Comparison of ENCODE assay signal across 11 cellular contexts in the genomic region with DNA sequence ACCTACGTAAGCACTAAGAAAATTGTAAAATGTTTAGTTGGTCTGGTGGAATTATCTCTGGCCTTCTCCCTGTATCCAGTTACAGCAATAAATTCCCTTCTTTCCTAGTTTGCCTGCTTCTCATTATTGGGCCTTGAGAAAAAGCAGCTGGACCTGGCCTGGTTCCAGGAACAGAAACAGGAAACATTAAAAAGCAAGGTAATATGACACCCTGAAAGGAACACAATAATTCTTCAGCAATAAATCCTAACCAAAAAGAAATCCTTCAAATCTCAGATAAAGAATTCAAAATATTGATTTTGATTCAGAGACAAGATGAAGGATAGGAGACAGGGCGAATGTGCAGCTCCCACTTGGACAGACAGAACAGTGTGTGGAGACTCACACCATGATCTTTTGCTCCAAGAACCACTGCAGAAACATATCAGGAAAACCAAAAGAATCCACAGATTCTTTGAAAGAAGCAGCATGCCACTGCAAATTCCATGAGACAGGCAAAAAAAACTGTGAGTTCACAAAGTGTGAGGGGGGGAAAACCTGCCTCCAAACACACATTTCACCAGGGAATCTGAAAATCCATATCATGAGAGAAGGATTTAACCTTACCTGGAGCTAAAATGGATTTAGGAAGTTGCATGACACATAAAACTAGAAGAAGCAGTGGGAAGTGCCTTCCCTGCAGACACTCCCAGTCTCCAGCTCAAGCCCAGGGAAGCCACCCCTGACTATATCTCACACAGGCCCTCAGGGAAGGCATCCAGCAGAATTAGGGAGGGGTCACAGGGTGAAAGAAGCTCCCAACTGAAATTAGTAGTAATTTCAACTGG. TPM values are rescaled to one million over a fixed set of nuclear protein-coding genes. Genes with fewer than 3 reads are reported as not detected.
DNase-seq lines count a peak whose midpoint lies in the region; ATAC-seq and TF ChIP-seq lines count a peak whose summit lies in the region.
"Had no signal": no experiment of that assay in that cellular context is flagged by ENCODE, and none has a peak within 500 bp of the region (broad histone marks: within the 10 kb centered on the region; RNA-seq: fewer than 3 reads in every experiment).

No MANE protein-coding gene starts in this region.

- no peak overlapping the region for H2BK15ac ChIP-seq in H9 (ENCODE audit: low read depth, low read length)

- no peak overlapping the region for H3K23ac ChIP-seq in H9 (ENCODE audit: insufficient read length, low read depth, low read length)

- no peaks in the 10 kb centered on the region for H3K79me1 ChIP-seq in H9 (ENCODE audit: insufficient read depth, low read depth, low read length, poor library complexity, severe bottlenecking)

- no peak overlapping the region for H3K14ac ChIP-seq in H9 (ENCODE audit: insufficient read depth, low read length)

- no peak overlapping the region for H2BK5ac ChIP-seq in H9 (ENCODE audit: insufficient read length, low read length)

- H3K27ac ChIP-seq in lower lobe of right lung (no peak overlapping the region), H9 (ENCODE audit: insufficient read length, low read depth, low read length) (no peak overlapping the region), vagina (no peak overlapping the region)

- H3K27me3 ChIP-seq in lower lobe of right lung (ENCODE audit: low read depth) (no peaks in the 10 kb centered on the region), H9 (ENCODE audit: insufficient read depth, low read length) (no peaks in the 10 kb centered on the region), vagina (no peaks in the 10 kb centered on the region)

- no peak overlapping the region for H3K56ac ChIP-seq in H9 (ENCODE audit: insufficient read length, low read depth, low read length)

- H3K4me3 ChIP-seq in lower lobe of right lung = no peak overlapping the region
- no peak overlapping the region for H3K4me3 ChIP-seq in vagina

- H3K79me2 ChIP-seq in H9 (ENCODE audit: insufficient read depth, low read length) = no peaks in the 10 kb centered on the region

- intact Hi-C loops in Calu3 (cut with micrococcal nuclease; ENCODE audit: unreplicated experiment) (no loop called here), lower lobe of right lung (cut with DNase I) (no loop called here), vagina (cut with DNase I) (no loop called here)

- H3K4me1 Mint-ChIP-seq in Calu3 (ENCODE audit: low read depth, unreplicated experiment) = peaks cover 24% of the 10 kb centered on the region
- H3K4me1 Mint-ChIP-seq in mesothelial cell of epicardium = peaks cover 44% of the 10 kb centered on the region
- peaks cover 6% of the 10 kb centered on the region for H3K4me1 Mint-ChIP-seq in T-helper 17 cell
- H3K4me1 Mint-ChIP-seq in H9 = no peaks in the 10 kb centered on the region

- no peak overlapping the region for H3K4me2 ChIP-seq in H9 (ENCODE audit: insufficient read depth, insufficient read length, low read length)

- TF ChIP-seq POLR2A in vagina (IDR thresholded peaks at IDR 0.05) = no peak

- H4K91ac ChIP-seq in H9 (ENCODE audit: insufficient read length, low read depth, low read length) = no peak overlapping the region

- no peak overlapping the region for H3K18ac ChIP-seq in H9 (ENCODE audit: insufficient read length, low read depth, low read length)

- H4K8ac ChIP-seq in H9 (replicated peaks; ENCODE audit: insufficient read length, low read depth, low read length) = no peak overlapping the region

- H2BK120ac ChIP-seq in H9 (ENCODE audit: low read depth, low read length, poor library complexity, severe bottlenecking) = no peak overlapping the region

- no TSS peak for BruUV-seq in Calu3 (replicated peaks; lab: Mats Ljungman, UMichigan)

- no peak overlapping the region for H4K5ac ChIP-seq in H9 (ENCODE audit: insufficient read length, low read depth, low read length)

- H2AFZ ChIP-seq in H9 (ENCODE audit: low read length) = no peak overlapping the region

- peak; percentile 53 for DNase-seq in Calu3
- peak; percentile 37 to 82 (median 73) for DNase-seq in NCI-H1417 (lab: John Stamatoyannopoulos, UW)
- peak; percentile 77 for DNase-seq in amniotic epithelial cell (ENCODE audit: low read depth)
- DNase-seq in mesothelial cell of epicardium (ENCODE audit: low spot score in 2 of 2, unreplicated experiment in 2 of 2) = peak; percentile 48 to 71
- DNase-seq in T-helper 17 cell = no peak
- DNase-seq in lower lobe of right lung = no peak
- DNase-seq in H9 = no peak
- DNase-seq in vagina (ENCODE audit: extremely low spot score in 2 of 2) = no peak
- DNase-seq: activated effector memory CD4-positive, alpha-beta T cell treated with Interleukin-2 at 50 U/mL for 16 hours; hypothalamus; SW 1271 had no signal

- H3K4me3 Mint-ChIP-seq in Calu3 (ENCODE audit: low read depth, unreplicated experiment) (no peak overlapping the region), mesothelial cell of epicardium (peak overlapping the region; percentile 8), T-helper 17 cell (no peak overlapping the region), H9 (no peak overlapping the region)

- H3K36me3 ChIP-seq in lower lobe of right lung (no peaks in the 10 kb centered on the region), vagina (no peaks in the 10 kb centered on the region)

- CTCF ChIA-PET in Calu3 (lab: Charles Lee) = interaction anchor here (0.6 to 1.5 kb wide), 5 partner anchors 21 to 1401 kb away, joined by 3 to 9 read pairs (median 4); no protein-coding TSS in a partner anchor

- H3K4me1 ChIP-seq in lower lobe of right lung (peaks cover 8% of the 10 kb centered on the region), H9 (ENCODE audit: insufficient read depth, low read length) (no peaks in the 10 kb centered on the region), vagina (no peaks in the 10 kb centered on the region)

- no peak overlapping the region for H2BK20ac ChIP-seq in H9 (ENCODE audit: low read depth, low read length, poor library complexity, severe bottlenecking)

- H3K36me3 Mint-ChIP-seq in Calu3 (ENCODE audit: insufficient read depth, unreplicated experiment) = no peaks in the 10 kb centered on the region
- peaks cover 2% of the 10 kb centered on the region for H3K36me3 Mint-ChIP-seq in mesothelial cell of epicardium
- H3K36me3 Mint-ChIP-seq in T-helper 17 cell (ENCODE audit: low read depth) = peaks cover 2% of the 10 kb centered on the region
- H3K36me3 Mint-ChIP-seq in H9 (ENCODE audit: insufficient read depth in 1 of 3, low read depth in 3 of 3) = no peaks in the 10 kb centered on the region

- WGBS in H9 (ENCODE audit: extremely low coverage, insufficient read length, low lambda C conversion rate) = no CpG with 5 or more reads among the region's 2 CpGs

- H2BK12ac ChIP-seq in H9 (ENCODE audit: insufficient read length, low read depth, low read length) = no peak overlapping the region

- peak overlapping the region; percentile 16 for H3K27ac Mint-ChIP-seq in Calu3 (ENCODE audit: unreplicated experiment)
- peak overlapping the region; percentile 92 for H3K27ac Mint-ChIP-seq in mesothelial cell of epicardium
- H3K27ac Mint-ChIP-seq in T-helper 17 cell = no peak overlapping the region
- peak overlapping the region in 1 of 3 experiments; percentile 34; a peak in 1 of 7 replicates for H3K27ac Mint-ChIP-seq in H9

- no peak overlapping the region for H3K9ac ChIP-seq in H9 (ENCODE audit: extremely low read depth, insufficient read length, low read length)

- H3K9me3 ChIP-seq in T-helper 17 cell (ENCODE audit: control insufficient read depth, low read length, poor library complexity, severe bottlenecking) (peaks cover 5% of the 10 kb centered on the region), lower lobe of right lung (peaks cover 13% of the 10 kb centered on the region), H9 (ENCODE audit: control insufficient read depth, low read depth, low read length) (no peaks in the 10 kb centered on the region), vagina (no peaks in the 10 kb centered on the region)

- H3K9me3 Mint-ChIP-seq in Calu3 (ENCODE audit: low read depth, unreplicated experiment) (peaks cover 3% of the 10 kb centered on the region), mesothelial cell of epicardium (peaks cover 22% of the 10 kb centered on the region), H9 (peaks cover 11 to 15% of the 10 kb centered on the region in 2 experiments)

- H3T11ph ChIP-seq in H9 (ENCODE audit: low read length) = no peak overlapping the region

- ATAC-seq in T-helper 17 cell = no peak
- no peak for ATAC-seq in lower lobe of right lung

- H3K23me2 ChIP-seq in H9 (ENCODE audit: insufficient read length, low read depth, low read length, poor library complexity, severe bottlenecking) = no peaks in the 10 kb centered on the region

- no peaks in the 10 kb centered on the region for H4K20me1 ChIP-seq in H9 (ENCODE audit: control insufficient read depth, insufficient read depth, insufficient read length)

- TF ChIP-seq CTCF in Calu3 (IDR thresholded peaks at IDR 0.05; ENCODE audit: unreplicated experiment) (no peak), mesothelial cell of epicardium (IDR thresholded peaks at IDR 0.05; ENCODE audit: unreplicated experiment) (no peak), lower lobe of right lung (IDR thresholded peaks at IDR 0.05) (no peak), H9 (conservative IDR thresholded peaks at IDR 0.05) (no peak), vagina (IDR thresholded peaks at IDR 0.05) (no peak)

- peaks cover 16% of the 10 kb centered on the region for H3K27me3 Mint-ChIP-seq in Calu3 (ENCODE audit: unreplicated experiment)
- peaks cover 10% of the 10 kb centered on the region for H3K27me3 Mint-ChIP-seq in mesothelial cell of epicardium (ENCODE audit: low read depth)
- no peaks in the 10 kb centered on the region for H3K27me3 Mint-ChIP-seq in T-helper 17 cell
- H3K27me3 Mint-ChIP-seq in H9 (ENCODE audit: low read depth) = peaks cover 13% of the 10 kb centered on the region

- no peak overlapping the region for H2AK5ac ChIP-seq in H9 (ENCODE audit: insufficient read length, low read length)

- H3K4ac ChIP-seq in H9 (ENCODE audit: low read depth, low read length) = no peak overlapping the region

RNA-seq across cellular contexts. Expression of gene TREM1, which starts 28.9 kb away (rescaled TPM):
- total RNA-seq in Calu3 (2022) (1.2 and 1.4 TPM in 2 replicates), mesothelial cell of epicardium (0.34 to 0.53 TPM in 2 of 3 replicates, not detected in the other), T-helper 17 cell (10 to 100 TPM in 1 of 2 donors, 1 to 10 TPM in 1; 4.1 to 17.6 TPM), lower lobe of right lung (160 TPM), H9 (2021) (not detected in 2 replicates), vagina (0.98 TPM)

RNA-seq across cellular contexts. Expression of gene TREML4, which starts 29.4 kb away (rescaled TPM):
- total RNA-seq in Calu3 (2022) (not detected in 2 replicates), mesothelial cell of epicardium (not detected in 3 replicates), T-helper 17 cell (under 1 TPM in 1 of 2 donors, not detected in 1; 0.42 TPM), lower lobe of right lung (not detected), H9 (2021) (not detected in 2 replicates), vagina (not detected)

RNA-seq across cellular contexts. Expression of gene TREML2, which starts 56.6 kb away (rescaled TPM):
- not detected in 2 replicates for total RNA-seq in Calu3 (2022)
- not detected in 3 replicates for total RNA-seq in mesothelial cell of epicardium
- total RNA-seq in T-helper 17 cell = 1 to 10 TPM; 2.9 to 3.8 TPM
- total RNA-seq in lower lobe of right lung = 1.4 TPM
- total RNA-seq in H9 (2021) = 0.07 TPM in 2 replicates
- total RNA-seq in vagina = not detected

Comparison
In these comparisons a context has a peak if more than half of its experiments do, and no peak if none do; other contexts are left out.
1. DNase-seq: peak in Calu3 (single experiment), NCI-H1417 (3 of 3), amniotic epithelial cell (single experiment) and mesothelial cell of epicardium (2 of 2); none in T-helper 17 cell (0 of 3), lower lobe of right lung (single experiment), H9 (single experiment) and vagina (0 of 2).